In the genomic region with DNA sequence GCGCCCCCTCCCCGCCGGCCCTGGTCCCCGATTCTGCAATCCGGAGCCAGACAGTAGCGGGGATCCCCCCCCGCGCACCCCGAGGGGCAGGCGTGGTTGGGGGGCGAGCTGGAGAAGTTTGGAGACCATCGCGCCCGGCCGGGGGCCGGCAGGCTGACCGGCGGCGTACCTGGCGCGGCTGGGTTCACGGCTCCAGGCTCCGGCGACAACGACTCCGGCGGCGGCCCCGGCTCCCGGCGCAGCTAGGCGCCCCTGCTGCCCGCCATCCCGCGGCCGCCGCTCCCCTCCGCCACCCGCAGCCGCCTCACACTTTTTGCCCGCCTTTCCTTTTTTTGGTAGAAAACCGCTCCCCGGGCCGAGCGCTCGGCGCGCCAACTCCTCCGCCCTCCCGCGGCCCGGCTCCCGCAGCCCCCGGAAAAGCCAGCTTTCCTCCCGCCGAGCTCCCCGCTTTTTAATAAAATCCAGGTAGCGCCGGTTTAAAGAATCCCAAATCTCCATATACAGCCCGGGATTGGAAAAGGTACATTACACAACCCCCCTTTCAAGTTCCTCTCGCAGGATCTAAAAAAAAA, we compare ENCODE assay signal across 8 cellular contexts. TPM values are rescaled to one million over a fixed set of nuclear protein-coding genes. Genes with fewer than 3 reads are reported as not detected.
DNase-seq lines count a peak whose midpoint lies in the region; ATAC-seq and TF ChIP-seq lines count a peak whose summit lies in the region.

A gene with protein sequence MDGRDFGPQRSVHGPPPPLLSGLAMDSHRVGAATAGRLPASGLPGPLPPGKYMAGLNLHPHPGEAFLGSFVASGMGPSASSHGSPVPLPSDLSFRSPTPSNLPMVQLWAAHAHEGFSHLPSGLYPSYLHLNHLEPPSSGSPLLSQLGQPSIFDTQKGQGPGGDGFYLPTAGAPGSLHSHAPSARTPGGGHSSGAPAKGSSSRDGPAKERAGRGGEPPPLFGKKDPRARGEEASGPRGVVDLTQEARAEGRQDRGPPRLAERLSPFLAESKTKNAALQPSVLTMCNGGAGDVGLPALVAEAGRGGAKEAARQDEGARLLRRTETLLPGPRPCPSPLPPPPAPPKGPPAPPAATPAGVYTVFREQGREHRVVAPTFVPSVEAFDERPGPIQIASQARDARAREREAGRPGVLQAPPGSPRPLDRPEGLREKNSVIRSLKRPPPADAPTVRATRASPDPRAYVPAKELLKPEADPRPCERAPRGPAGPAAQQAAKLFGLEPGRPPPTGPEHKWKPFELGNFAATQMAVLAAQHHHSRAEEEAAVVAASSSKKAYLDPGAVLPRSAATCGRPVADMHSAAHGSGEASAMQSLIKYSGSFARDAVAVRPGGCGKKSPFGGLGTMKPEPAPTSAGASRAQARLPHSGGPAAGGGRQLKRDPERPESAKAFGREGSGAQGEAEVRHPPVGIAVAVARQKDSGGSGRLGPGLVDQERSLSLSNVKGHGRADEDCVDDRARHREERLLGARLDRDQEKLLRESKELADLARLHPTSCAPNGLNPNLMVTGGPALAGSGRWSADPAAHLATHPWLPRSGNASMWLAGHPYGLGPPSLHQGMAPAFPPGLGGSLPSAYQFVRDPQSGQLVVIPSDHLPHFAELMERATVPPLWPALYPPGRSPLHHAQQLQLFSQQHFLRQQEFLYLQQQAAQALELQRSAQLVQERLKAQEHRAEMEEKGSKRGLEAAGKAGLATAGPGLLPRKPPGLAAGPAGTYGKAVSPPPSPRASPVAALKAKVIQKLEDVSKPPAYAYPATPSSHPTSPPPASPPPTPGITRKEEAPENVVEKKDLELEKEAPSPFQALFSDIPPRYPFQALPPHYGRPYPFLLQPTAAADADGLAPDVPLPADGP (N-terminal part only) (minus strand): TSS at position 563 of the 572 bp plus-strand sequence. CDS start 2,588 bp downstream, outside the sequence.

- H3K36me3 ChIP-seq in ovary = no peaks in the 10 kb centered on the region

- peaks cover 5% of the 10 kb centered on the region for H3K4me1 ChIP-seq in ovary (ENCODE audit: insufficient read depth)

- peak; percentile 60 for TF ChIP-seq POLR2A in ovary (IDR thresholded peaks at IDR 0.05)

- H3K36me3 Mint-ChIP-seq in activated T-cell treated with anti-CD3 and anti-CD28 coated beads, Interleukin-2, amount 50 U/mL, for 24 hours (ENCODE audit: low read depth) = no peaks in the 10 kb centered on the region

- peak within 1 kb of the TSS; percentile 97 for H3K27ac ChIP-seq in HL-60 (replicated peaks)
- peak within 1 kb of the TSS; percentile 99 for H3K27ac ChIP-seq in ovary

- no peak for TF ChIP-seq EP300 in ovary (IDR thresholded peaks at IDR 0.05)

- H3K4me3 ChIP-seq in AG04449 (ENCODE audit: low read depth, low read length) (peak within 1 kb of the TSS; percentile 86), HL-60 (replicated peaks; ENCODE audit: insufficient read depth, low read length) (peak within 1 kb of the TSS; percentile 77), ovary (peak within 1 kb of the TSS; percentile 94)

- intact Hi-C loops in ovary (cut with DNase I) = no loop called here

- POLR2A ChIA-PET in AG04449 (lab: Yijun Ruan, JAX) = interaction anchor here (0.5 to 1.0 kb wide), 2 partner anchors 45 to 184 kb away, joined by 3 read pairs; no protein-coding TSS in a partner anchor

- WGBS in ovary, 3 donors = 0% methylated on average over 53 to 61 of the region's 61 CpGs

- CTCF ChIA-PET in AG04449 (lab: Yijun Ruan, JAX) = interaction anchor here (0.8 to 4.9 kb wide), 3 partner anchors 57 to 183 kb away, joined by 3 to 19 read pairs (median 7); no protein-coding TSS in a partner anchor

- no peak for DNase-seq in AG04449 (ENCODE audit: low read depth, low spot score)
- peak in 1 of 2 experiments; percentile 73 for DNase-seq in HL-60 (ENCODE audit: low read depth in 1 of 2, low spot score in 1 of 2)
- peak; percentile 44 for DNase-seq in activated T-cell treated with anti-CD3 and anti-CD28 coated beads, Interleukin-2, amount 50 U/mL, for 24 hours
- DNase-seq in germinal center (ENCODE audit: low spot score) = peak; percentile 46
- DNase-seq in ovary = peak; percentile 59 to 79 (median 78)
- no peak for DNase-seq in HuH-7.5 (ENCODE audit: low spot score)
- no peak for DNase-seq in foreskin melanocyte

- H3K9me3 ChIP-seq in ovary = no peaks in the 10 kb centered on the region

- H3K27ac Mint-ChIP-seq in activated T-cell treated with anti-CD3 and anti-CD28 coated beads, Interleukin-2, amount 50 U/mL, for 24 hours = peak within 1 kb of the TSS; percentile 57

- H3K4me3 Mint-ChIP-seq in activated T-cell treated with anti-CD3 and anti-CD28 coated beads, Interleukin-2, amount 50 U/mL, for 24 hours = peak within 1 kb of the TSS; percentile 71

- H3K27me3 ChIP-seq in HL-60 (ENCODE audit: insufficient read depth, poor library complexity, severe bottlenecking) = no peaks in the 10 kb centered on the region
- H3K27me3 ChIP-seq in ovary = no peaks in the 10 kb centered on the region

- TF ChIP-seq CTCF in AG04449 (IDR thresholded peaks at IDR 0.05; ENCODE audit: insufficient read depth, low read length, missing control alignments) = no peak
- no peak for TF ChIP-seq CTCF in HL-60 (IDR thresholded peaks at IDR 0.05; ENCODE audit: insufficient read depth, low read length)
- no peak for TF ChIP-seq CTCF in ovary (IDR thresholded peaks at IDR 0.05)

- peaks cover 81% of the 10 kb centered on the region for H3K27me3 Mint-ChIP-seq in activated T-cell treated with anti-CD3 and anti-CD28 coated beads, Interleukin-2, amount 50 U/mL, for 24 hours

- no peaks in the 10 kb centered on the region for H3K9me3 Mint-ChIP-seq in activated T-cell treated with anti-CD3 and anti-CD28 coated beads, Interleukin-2, amount 50 U/mL, for 24 hours

- peaks cover 46% of the 10 kb centered on the region for H3K4me1 Mint-ChIP-seq in activated T-cell treated with anti-CD3 and anti-CD28 coated beads, Interleukin-2, amount 50 U/mL, for 24 hours (ENCODE audit: low read depth)

- no peak for ATAC-seq in GM21717 (IDR thresholded peaks at IDR 0.05; ENCODE audit: unreplicated experiment)

RNA-seq across cellular contexts. Expression of the gene that starts here (rescaled TPM):
- 100 to 1,000 TPM in 4 of 7 donors, 10 to 100 TPM in 3; 48.6 to 153 (median 105) TPM for total RNA-seq in ovary
- 10 to 100 TPM; 60.4 to 69.8 TPM for polyA plus RNA-seq in ovary

Comparison
In these comparisons a context has a peak if more than half of its experiments do, and no peak if none do; other contexts are left out.
1. DNase-seq: peak in activated T-cell treated with anti-CD3 and anti-CD28 coated beads, Interleukin-2, amount 50 U/mL, for 24 hours (single experiment), germinal center (single experiment) and ovary (5 of 5); none in AG04449 (single experiment), HuH-7.5 (single experiment) and foreskin melanocyte (single experiment).
2. Peak in every context shown above with its lines, with median percentiles within 50 percentile points of each other: H3K4me3 ChIP-seq.